In genomic region chr17:39165844-39166349, GRCh38 we compare ENCODE assay signal across 1 cellular context.
TF ChIP-seq lines count a peak whose summit lies in the region.

A gene with protein sequence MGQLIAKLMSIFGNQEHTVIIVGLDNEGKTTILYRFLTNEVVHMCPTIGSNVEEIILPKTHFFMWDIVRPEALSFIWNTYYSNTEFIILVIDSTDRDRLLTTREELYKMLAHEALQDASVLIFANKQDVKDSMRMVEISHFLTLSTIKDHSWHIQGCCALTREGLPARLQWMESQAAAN (minus strand): TSS chr17:39166161. CDS start chr17:39165760, 401 bp downstream.

TF ChIP-seq in GM23338, 12 proteins besides CTCF, POLR2A, EP300 and RAD21 (continued from another document):
- TF ChIP-seq, protein P1, sequence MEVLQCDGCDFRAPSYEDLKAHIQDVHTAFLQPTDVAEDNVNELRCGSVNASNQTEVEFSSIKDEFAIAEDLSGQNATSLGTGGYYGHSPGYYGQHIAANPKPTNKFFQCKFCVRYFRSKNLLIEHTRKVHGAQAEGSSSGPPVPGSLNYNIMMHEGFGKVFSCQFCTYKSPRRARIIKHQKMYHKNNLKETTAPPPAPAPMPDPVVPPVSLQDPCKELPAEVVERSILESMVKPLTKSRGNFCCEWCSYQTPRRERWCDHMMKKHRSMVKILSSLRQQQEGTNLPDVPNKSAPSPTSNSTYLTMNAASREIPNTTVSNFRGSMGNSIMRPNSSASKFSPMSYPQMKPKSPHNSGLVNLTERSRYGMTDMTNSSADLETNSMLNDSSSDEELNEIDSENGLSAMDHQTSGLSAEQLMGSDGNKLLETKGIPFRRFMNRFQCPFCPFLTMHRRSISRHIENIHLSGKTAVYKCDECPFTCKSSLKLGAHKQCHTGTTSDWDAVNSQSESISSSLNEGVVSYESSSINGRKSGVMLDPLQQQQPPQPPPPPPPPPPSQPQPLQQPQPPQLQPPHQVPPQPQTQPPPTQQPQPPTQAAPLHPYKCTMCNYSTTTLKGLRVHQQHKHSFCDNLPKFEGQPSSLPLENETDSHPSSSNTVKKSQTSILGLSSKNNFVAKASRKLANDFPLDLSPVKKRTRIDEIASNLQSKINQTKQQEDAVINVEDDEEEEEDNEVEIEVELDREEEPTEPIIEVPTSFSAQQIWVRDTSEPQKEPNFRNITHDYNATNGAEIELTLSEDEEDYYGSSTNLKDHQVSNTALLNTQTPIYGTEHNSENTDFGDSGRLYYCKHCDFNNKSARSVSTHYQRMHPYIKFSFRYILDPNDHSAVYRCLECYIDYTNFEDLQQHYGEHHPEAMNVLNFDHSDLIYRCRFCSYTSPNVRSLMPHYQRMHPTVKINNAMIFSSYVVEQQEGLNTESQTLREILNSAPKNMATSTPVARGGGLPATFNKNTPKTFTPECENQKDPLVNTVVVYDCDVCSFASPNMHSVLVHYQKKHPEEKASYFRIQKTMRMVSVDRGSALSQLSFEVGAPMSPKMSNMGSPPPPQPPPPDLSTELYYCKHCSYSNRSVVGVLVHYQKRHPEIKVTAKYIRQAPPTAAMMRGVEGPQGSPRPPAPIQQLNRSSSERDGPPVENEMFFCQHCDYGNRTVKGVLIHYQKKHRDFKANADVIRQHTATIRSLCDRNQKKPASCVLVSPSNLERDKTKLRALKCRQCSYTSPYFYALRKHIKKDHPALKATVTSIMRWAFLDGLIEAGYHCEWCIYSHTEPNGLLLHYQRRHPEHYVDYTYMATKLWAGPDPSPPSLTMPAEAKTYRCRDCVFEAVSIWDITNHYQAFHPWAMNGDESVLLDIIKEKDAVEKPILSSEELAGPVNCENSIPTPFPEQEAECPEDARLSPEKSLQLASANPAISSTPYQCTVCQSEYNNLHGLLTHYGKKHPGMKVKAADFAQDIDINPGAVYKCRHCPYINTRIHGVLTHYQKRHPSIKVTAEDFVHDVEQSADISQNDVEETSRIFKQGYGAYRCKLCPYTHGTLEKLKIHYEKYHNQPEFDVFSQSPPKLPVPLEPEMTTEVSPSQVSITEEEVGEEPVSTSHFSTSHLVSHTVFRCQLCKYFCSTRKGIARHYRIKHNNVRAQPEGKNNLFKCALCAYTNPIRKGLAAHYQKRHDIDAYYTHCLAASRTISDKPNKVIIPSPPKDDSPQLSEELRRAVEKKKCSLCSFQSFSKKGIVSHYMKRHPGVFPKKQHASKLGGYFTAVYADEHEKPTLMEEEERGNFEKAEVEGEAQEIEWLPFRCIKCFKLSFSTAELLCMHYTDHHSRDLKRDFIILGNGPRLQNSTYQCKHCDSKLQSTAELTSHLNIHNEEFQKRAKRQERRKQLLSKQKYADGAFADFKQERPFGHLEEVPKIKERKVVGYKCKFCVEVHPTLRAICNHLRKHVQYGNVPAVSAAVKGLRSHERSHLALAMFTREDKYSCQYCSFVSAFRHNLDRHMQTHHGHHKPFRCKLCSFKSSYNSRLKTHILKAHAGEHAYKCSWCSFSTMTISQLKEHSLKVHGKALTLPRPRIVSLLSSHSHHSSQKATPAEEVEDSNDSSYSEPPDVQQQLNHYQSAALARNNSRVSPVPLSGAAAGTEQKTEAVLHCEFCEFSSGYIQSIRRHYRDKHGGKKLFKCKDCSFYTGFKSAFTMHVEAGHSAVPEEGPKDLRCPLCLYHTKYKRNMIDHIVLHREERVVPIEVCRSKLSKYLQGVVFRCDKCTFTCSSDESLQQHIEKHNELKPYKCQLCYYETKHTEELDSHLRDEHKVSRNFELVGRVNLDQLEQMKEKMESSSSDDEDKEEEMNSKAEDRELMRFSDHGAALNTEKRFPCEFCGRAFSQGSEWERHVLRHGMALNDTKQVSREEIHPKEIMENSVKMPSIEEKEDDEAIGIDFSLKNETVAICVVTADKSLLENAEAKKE (CRISPR knock-in tag; IDR thresholded peaks at IDR 0.05), result no peak
- TF ChIP-seq ETS1 (IDR thresholded peaks at IDR 0.05) (no peak), CREB1 (CRISPR knock-in tag; IDR thresholded peaks at IDR 0.05; ENCODE audit: low read depth) (no peak)
